In the genomic region with DNA sequence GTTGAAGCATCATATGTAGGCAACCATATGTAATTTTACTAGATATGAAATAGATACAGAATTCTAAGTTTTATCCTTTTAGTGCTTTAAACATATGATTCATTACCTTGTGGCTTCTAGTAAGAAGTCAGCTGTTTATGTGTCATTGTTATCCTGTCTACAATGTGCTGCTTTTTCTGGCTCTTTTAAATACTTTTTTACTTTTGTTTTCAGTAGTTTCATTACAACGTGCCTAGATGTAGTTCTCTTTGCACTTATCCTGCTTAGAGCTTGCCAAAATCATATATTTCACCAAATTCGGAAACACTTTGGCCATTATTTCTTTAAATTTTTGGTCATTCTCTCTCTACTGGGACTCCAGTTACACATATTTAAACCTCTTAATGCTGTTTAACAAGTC, we compare ENCODE assay signal across 11 cellular contexts. TPM values are rescaled to one million over a fixed set of nuclear protein-coding genes. Genes with fewer than 3 reads are reported as not detected.
DNase-seq lines count a peak whose midpoint lies in the region; ATAC-seq and TF ChIP-seq lines count a peak whose summit lies in the region.
"Had no signal": no experiment of that assay in that cellular context is flagged by ENCODE, and none has a peak within 500 bp of the region (broad histone marks: within the 10 kb centered on the region; RNA-seq: fewer than 3 reads in every experiment).

No MANE protein-coding gene starts in this region.

- H3K4me3 ChIP-seq in adipocyte (ENCODE audit: low read length) (peak overlapping the region; percentile 57), kidney epithelial cell (ENCODE audit: low read depth, low read length) (no peak overlapping the region)

- no peak for ATAC-seq in GM19395 (IDR thresholded peaks at IDR 0.05; ENCODE audit: unreplicated experiment)

- in situ Hi-C loops in Caki2 (cut with HindIII; ENCODE audit: low pct_unique_long_range_greater_than_20kb, low sequenced_read_pairs) = no loop called here

- no peaks in the 10 kb centered on the region for H3K27me3 ChIP-seq in adipocyte (replicated peaks; ENCODE audit: control insufficient read depth, insufficient read depth, low read length)
- no peaks in the 10 kb centered on the region for H3K27me3 ChIP-seq in kidney epithelial cell (ENCODE audit: control insufficient read depth, insufficient read depth, low read length)

- peak overlapping the region; percentile 71 for H3K9ac ChIP-seq in adipocyte (ENCODE audit: low read length)

- DNase-seq in Caki2 (ENCODE audit: low read depth) (peak; percentile 40), HT1080 (ENCODE audit: low read depth) (peak; percentile 79), adipocyte (ENCODE audit: low read depth) (peak; percentile 66), kidney epithelial cell (ENCODE audit: low read depth) (peak; percentile 73), COLO668 (lab: John Stamatoyannopoulos, UW; ENCODE audit: unreplicated experiment) (no peak), DMS79 (lab: John Stamatoyannopoulos, UW) (no peak), mucosa of gallbladder (ENCODE audit: low spot score) (no peak)
- DNase-seq: NCI-H69, T1000 had no signal

- no peaks in the 10 kb centered on the region for H3K9me3 ChIP-seq in adipocyte (ENCODE audit: control insufficient read depth, low read length)
- H3K9me3 ChIP-seq: neutrophil had no signal

- peaks cover 32% of the 10 kb centered on the region for H3K4me1 ChIP-seq in adipocyte (ENCODE audit: control insufficient read depth, insufficient read depth, low read length)

- H3K36me3 ChIP-seq in adipocyte (ENCODE audit: control insufficient read depth, insufficient read depth, low read length, severe bottlenecking) (no peaks in the 10 kb centered on the region), kidney epithelial cell (ENCODE audit: control insufficient read depth, insufficient read depth, low read length) (no peaks in the 10 kb centered on the region)
- H3K36me3 ChIP-seq: neutrophil had no signal

- TF ChIP-seq CTCF in kidney epithelial cell (IDR thresholded peaks at IDR 0.05; ENCODE audit: insufficient read depth, low read length, poor library complexity, severe bottlenecking) = no peak

RNA-seq across cellular contexts. Expression of gene YAE1, which starts 26.4 kb away (rescaled TPM):
- total RNA-seq in Caki2 (2014; rRNA removed; shearing (Covaris generic); ENCODE audit: low replicate concordance) = 26.6 and 28.9 TPM in 2 replicates
- total RNA-seq in HT1080 (2014; rRNA removed; shearing (Covaris generic)) = 39.8 and 55.4 TPM in 2 replicates
- 21.9 and 22.9 TPM in 2 replicates for polyA plus RNA-seq in HT1080 (2015; cell fraction: cytosol; rRNA removed)
- 24.2 and 29.0 TPM in 2 replicates for polyA plus RNA-seq in HT1080 (2015; cell fraction: nucleus; rRNA removed)
- total RNA-seq in kidney epithelial cell (16.8 and 18.1 TPM in 2 replicates), mucosa of gallbladder (19.4 TPM)

RNA-seq across cellular contexts. Expression of gene RALA, which starts 30.8 kb away (rescaled TPM):
- total RNA-seq in Caki2 (2014; rRNA removed; shearing (Covaris generic); ENCODE audit: low replicate concordance) = 20.9 and 21.5 TPM in 2 replicates
- total RNA-seq in HT1080 (2014; rRNA removed; shearing (Covaris generic)) = 16.1 and 19.2 TPM in 2 replicates
- 41.2 and 48.5 TPM in 2 replicates for polyA plus RNA-seq in HT1080 (2015; cell fraction: cytosol; rRNA removed)
- polyA plus RNA-seq in HT1080 (2015; cell fraction: nucleus; rRNA removed) = 24.8 and 25.5 TPM in 2 replicates
- 72.8 and 79.2 TPM in 2 replicates for total RNA-seq in kidney epithelial cell
- 46.7 TPM for total RNA-seq in mucosa of gallbladder

Comparison
In these comparisons a context has a peak if more than half of its experiments do, and no peak if none do; other contexts are left out.
1. DNase-seq: peak in Caki2 (single experiment), HT1080 (single experiment), adipocyte (single experiment) and kidney epithelial cell (single experiment); none in COLO668 (single experiment), DMS79 (single experiment) and mucosa of gallbladder (single experiment).